Comparison of ENCODE assay signal across 8 cellular contexts in genomic region chr2:72825271-72826155, GRCh38. TPM values are rescaled to one million over a fixed set of nuclear protein-coding genes. Genes with fewer than 3 reads are reported as not detected.
DNase-seq lines count a peak whose midpoint lies in the region; ATAC-seq, FAIRE-seq and TF ChIP-seq lines count a peak whose summit lies in the region.

TSS of gene EXOC6B (minus strand) at chr2:72826033.

- FAIRE-seq in TTC549 (lab: Jason Lieb, UNC) = peak; percentile 84

- WGBS in sigmoid colon, 2 donors = 1% methylated on average over 70 of the region's 70 CpGs

- H3K27me3 Mint-ChIP-seq in brain = peaks cover 18% of the 10 kb centered on the region

- H3K4me3 Mint-ChIP-seq in brain = peak within 1 kb of the TSS; percentile 99 to 100 (median 100)

- peaks cover 25% of the 10 kb centered on the region for H3K36me3 Mint-ChIP-seq in brain

- peak within 1 kb of the TSS; percentile 61 to 93 (median 88) for H3K4me3 ChIP-seq in sigmoid colon

- H3K4me1 ChIP-seq in sigmoid colon = peaks cover 0 to 24% (median 15%) of the 10 kb centered on the region in 4 donors

- peak within 1 kb of the TSS; percentile 89 to 98 (median 96) for H3K27ac Mint-ChIP-seq in brain

- peak in 1 of 2 donors; percentile 24 for TF ChIP-seq POLR2A in sigmoid colon (IDR thresholded peaks at IDR 0.05)

- H3K9me3 ChIP-seq in sigmoid colon = no peaks in the 10 kb centered on the region

- peak within 1 kb of the TSS; percentile 73 to 88 (median 85) for H3K27ac ChIP-seq in sigmoid colon

- TF ChIP-seq CTCF in brain (conservative IDR thresholded peaks at IDR 0.05) (no peak), sigmoid colon (IDR thresholded peaks at IDR 0.05) (no peak)

- H3K9me3 Mint-ChIP-seq in brain = peaks cover 0 to 3% (median 0%) of the 10 kb centered on the region in 5 experiments

- H3K4me1 Mint-ChIP-seq in brain = peaks cover 51% of the 10 kb centered on the region

- H3K36me3 ChIP-seq in sigmoid colon = no peaks in the 10 kb centered on the region

- peak; percentile 95 for ATAC-seq in GM18508 (IDR thresholded peaks at IDR 0.05; ENCODE audit: insufficient read depth, unreplicated experiment)
- peak; percentile 94 for ATAC-seq in HG03025 (IDR thresholded peaks at IDR 0.05; ENCODE audit: low FRiP score, unreplicated experiment)

- H3K27me3 ChIP-seq in sigmoid colon = no peaks in the 10 kb centered on the region

- intact Hi-C loops in sigmoid colon (cut with DNase I) = no loop called here

- no peak for TF ChIP-seq EP300 in sigmoid colon (IDR thresholded peaks at IDR 0.05)

- DNase-seq in NCI-H2081 (lab: John Stamatoyannopoulos, UW) (peak; percentile 86), iPS DF 4.7 (ENCODE audit: extremely low read depth, low spot score) (peak; percentile 85), sigmoid colon (peak; percentile 93), NK-92 (lab: John Stamatoyannopoulos, UW; ENCODE audit: unreplicated experiment) (no peak)

RNA-seq across cellular contexts. Expression of gene EXOC6B, which starts in this region (rescaled TPM):
- polyA plus RNA-seq in brain (ENCODE audit: insufficient read depth, low read depth, low replicate concordance) (14.0 TPM), sigmoid colon (1 to 10 TPM; 5.0 to 7.2 (median 5.1) TPM)
- 10 to 100 TPM; 25.3 to 46.1 (median 42.0) TPM for total RNA-seq in sigmoid colon
